ENCODE assay signal across 13 cellular contexts in the genomic region with DNA sequence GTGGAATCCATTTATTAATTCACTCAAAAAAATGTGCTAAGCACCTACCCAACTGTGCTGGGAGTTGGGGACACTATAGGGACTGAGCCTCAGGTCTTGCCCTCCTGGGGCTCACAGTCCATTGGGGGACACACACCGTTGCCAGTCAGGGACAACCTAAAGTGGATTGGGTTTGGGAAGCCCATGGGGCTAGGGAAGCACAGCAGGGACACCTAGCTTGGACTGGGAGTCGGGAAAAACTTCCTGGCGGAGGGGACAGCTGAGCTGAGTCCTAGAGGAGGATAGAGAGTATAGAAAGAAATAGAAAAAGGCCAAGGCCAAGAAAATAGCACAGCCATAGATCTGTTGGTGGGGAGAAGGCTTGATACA. TPM values are rescaled to one million over a fixed set of nuclear protein-coding genes. Genes with fewer than 3 reads are reported as not detected.
DNase-seq lines count a peak whose midpoint lies in the region; ATAC-seq and TF ChIP-seq lines count a peak whose summit lies in the region.
"Had no signal": no experiment of that assay in that cellular context is flagged by ENCODE, and none has a peak within 500 bp of the region (broad histone marks: within the 10 kb centered on the region; RNA-seq: fewer than 3 reads in every experiment).

No MANE protein-coding gene starts in this region.

- H4K20me1 ChIP-seq in smooth muscle cell (ENCODE audit: low read depth), result peaks cover 19% of the 10 kb centered on the region

- no peak for DNase-seq in activated naive CD8-positive, alpha-beta T cell treated with anti-CD3 and anti-CD28 coated beads, Interleukin-2, amount 50 U/mL, for 24 hours
- DNase-seq in T-helper 17 cell, result no peak
- DNase-seq in fibroblast of peridontal ligament (ENCODE audit: extremely low read depth), result peak; percentile 43
- DNase-seq in smooth muscle cell (lab: John Stamatoyannopoulos, UW; ENCODE audit: unreplicated experiment), result peak; percentile 49
- no peak for DNase-seq in NCI-H2029 treated with DMSO at 0.1 percent for 48 hours (lab: John Stamatoyannopoulos, UW)
- DNase-seq in GM13977 (ENCODE audit: low spot score), result no peak
- no peak for DNase-seq in NCI-H2029 (lab: John Stamatoyannopoulos, UW)
- DNase-seq: adrenal gland, KG1, left ventricle myocardium inferior, NCI-H226 had no signal

- H3K9me3 ChIP-seq in T-helper 17 cell (ENCODE audit: control insufficient read depth, low read length, poor library complexity, severe bottlenecking) (no peaks in the 10 kb centered on the region), smooth muscle cell (replicated peaks; ENCODE audit: low read depth) (no peaks in the 10 kb centered on the region)
- H3K9me3 ChIP-seq: adrenal gland, left ventricle myocardium inferior had no signal

- H3K27ac Mint-ChIP-seq in activated naive CD8-positive, alpha-beta T cell, result no peak overlapping the region
- no peak overlapping the region for H3K27ac Mint-ChIP-seq in activated naive CD8-positive, alpha-beta T cell treated with anti-CD3 and anti-CD28 coated beads, Interleukin-2, amount 50 U/mL, for 24 hours
- H3K27ac Mint-ChIP-seq in T-helper 17 cell, result peak overlapping the region; percentile 97
- H3K27ac Mint-ChIP-seq: WTC11 had no signal

- H3K27me3 Mint-ChIP-seq in activated naive CD8-positive, alpha-beta T cell, result no peaks in the 10 kb centered on the region
- peaks cover 27% of the 10 kb centered on the region for H3K27me3 Mint-ChIP-seq in activated naive CD8-positive, alpha-beta T cell treated with anti-CD3 and anti-CD28 coated beads, Interleukin-2, amount 50 U/mL, for 24 hours
- peaks cover 13% of the 10 kb centered on the region for H3K27me3 Mint-ChIP-seq in T-helper 17 cell

- H3K4me1 Mint-ChIP-seq in activated naive CD8-positive, alpha-beta T cell (ENCODE audit: low read depth), result peaks cover 44% of the 10 kb centered on the region
- peaks cover 38% of the 10 kb centered on the region for H3K4me1 Mint-ChIP-seq in activated naive CD8-positive, alpha-beta T cell treated with anti-CD3 and anti-CD28 coated beads, Interleukin-2, amount 50 U/mL, for 24 hours
- peaks cover 56% of the 10 kb centered on the region for H3K4me1 Mint-ChIP-seq in T-helper 17 cell

- no peak overlapping the region for H3K4me3 ChIP-seq in smooth muscle cell
- H3K4me3 ChIP-seq: adrenal gland, left ventricle myocardium inferior had no signal

- no peaks in the 10 kb centered on the region for H3K9me3 Mint-ChIP-seq in activated naive CD8-positive, alpha-beta T cell (ENCODE audit: low read depth)
- H3K9me3 Mint-ChIP-seq in activated naive CD8-positive, alpha-beta T cell treated with anti-CD3 and anti-CD28 coated beads, Interleukin-2, amount 50 U/mL, for 24 hours, result no peaks in the 10 kb centered on the region
- H3K9me3 Mint-ChIP-seq: WTC11 had no signal

- H3K36me3 Mint-ChIP-seq in activated naive CD8-positive, alpha-beta T cell, result peaks cover 7% of the 10 kb centered on the region
- H3K36me3 Mint-ChIP-seq in activated naive CD8-positive, alpha-beta T cell treated with anti-CD3 and anti-CD28 coated beads, Interleukin-2, amount 50 U/mL, for 24 hours (ENCODE audit: low read depth), result peaks cover 16% of the 10 kb centered on the region
- peaks cover 9% of the 10 kb centered on the region for H3K36me3 Mint-ChIP-seq in T-helper 17 cell (ENCODE audit: low read depth)
- H3K36me3 Mint-ChIP-seq: WTC11 had no signal

- WGBS in smooth muscle cell (ENCODE audit: low lambda C conversion rate), result 74% methylated on average over 3 of the region's 3 CpGs

- no peak overlapping the region for H3K27ac ChIP-seq in smooth muscle cell (ENCODE audit: low read depth)
- H3K27ac ChIP-seq: adrenal gland, left ventricle myocardium inferior had no signal

- no peak overlapping the region for H3K9ac ChIP-seq in smooth muscle cell (ENCODE audit: low read depth)

- no peaks in the 10 kb centered on the region for H3K79me2 ChIP-seq in smooth muscle cell (ENCODE audit: low read depth)

- peak overlapping the region; percentile 32 for H3K4me3 Mint-ChIP-seq in activated naive CD8-positive, alpha-beta T cell
- H3K4me3 Mint-ChIP-seq in activated naive CD8-positive, alpha-beta T cell treated with anti-CD3 and anti-CD28 coated beads, Interleukin-2, amount 50 U/mL, for 24 hours, result no peak overlapping the region
- H3K4me3 Mint-ChIP-seq in T-helper 17 cell, result peak overlapping the region; percentile 95

- H2AFZ ChIP-seq in smooth muscle cell (ENCODE audit: low read depth), result no peak overlapping the region

- peaks cover 8% of the 10 kb centered on the region for H3K36me3 ChIP-seq in smooth muscle cell (ENCODE audit: low read depth)
- H3K36me3 ChIP-seq: adrenal gland, left ventricle myocardium inferior had no signal

- in situ Hi-C loops in GM13977 (cut with MboI; ENCODE audit: low pct_unique_long_range_greater_than_20kb, low sequenced_read_pairs, unreplicated experiment), result loop anchor here (5.0 kb wide), 1 partner anchor 34 kb away; no protein-coding TSS in a partner anchor

- no peak for ATAC-seq in activated naive CD8-positive, alpha-beta T cell treated with anti-CD3 and anti-CD28 coated beads, Interleukin-2, amount 50 U/mL, for 24 hours
- no peak for ATAC-seq in T-helper 17 cell
- ATAC-seq: WTC11 had no signal

- H3K27me3 ChIP-seq in smooth muscle cell (ENCODE audit: low read depth), result no peaks in the 10 kb centered on the region

- no peak for TF ChIP-seq CTCF in smooth muscle cell (IDR thresholded peaks at IDR 0.05; ENCODE audit: borderline replicate concordance, insufficient read depth, poor library complexity, severe bottlenecking)
- no peak for TF ChIP-seq CTCF in GM13977 (IDR thresholded peaks at IDR 0.05; ENCODE audit: extremely low read depth, insufficient read depth, missing control alignments)

- peaks cover 4% of the 10 kb centered on the region for H3F3A ChIP-seq in smooth muscle cell (ENCODE audit: low read depth)

- H3K4me2 ChIP-seq in smooth muscle cell, result no peak overlapping the region

- no peaks in the 10 kb centered on the region for H3K4me1 ChIP-seq in smooth muscle cell (ENCODE audit: low read depth)

RNA-seq across cellular contexts. Expression of gene FOSB, which starts 8.5 kb away (rescaled TPM):
- total RNA-seq in T-helper 17 cell, result 1,000 to 10,000 TPM in 1 of 2 donors, 100 to 1,000 TPM in 1; 967 to 2,209 TPM
- 171 and 186 TPM in 2 replicates for total RNA-seq in smooth muscle cell
- 178 and 299 TPM in 2 replicates for polyA plus RNA-seq in smooth muscle cell

RNA-seq across cellular contexts. Expression of gene RTN2, which starts 20.5 kb away (rescaled TPM):
- 1 to 10 TPM; 2.3 to 6.2 TPM for total RNA-seq in T-helper 17 cell
- total RNA-seq in smooth muscle cell, result 6.3 and 20.5 TPM in 2 replicates
- 24.4 and 28.0 TPM in 2 replicates for polyA plus RNA-seq in smooth muscle cell

RNA-seq across cellular contexts. Expression of gene PPM1N, which starts 21.9 kb away (rescaled TPM):
- total RNA-seq in T-helper 17 cell (1 to 10 TPM; 3.8 to 8.5 TPM), smooth muscle cell (0.58 TPM in 1 of 2 replicates, not detected in the other)
- 0.16 and 1.3 TPM in 2 replicates for polyA plus RNA-seq in smooth muscle cell

RNA-seq across cellular contexts. Expression of gene VASP, which starts 30.9 kb away (rescaled TPM):
- 100 to 1,000 TPM in 1 of 2 donors, 10 to 100 TPM in 1; 99.7 to 101 TPM for total RNA-seq in T-helper 17 cell
- total RNA-seq in smooth muscle cell, result 75.8 and 83.8 TPM in 2 replicates
- polyA plus RNA-seq in smooth muscle cell, result 73.6 and 107 TPM in 2 replicates

RNA-seq across cellular contexts. Expression of gene ERCC1, which starts 52.6 kb away (rescaled TPM):
- total RNA-seq in T-helper 17 cell, result 10 to 100 TPM; 28.4 to 36.2 TPM
- total RNA-seq in smooth muscle cell, result 60.8 and 72.6 TPM in 2 replicates
- 81.5 and 90.4 TPM in 2 replicates for polyA plus RNA-seq in smooth muscle cell

Comparison
In these comparisons a context has a peak if more than half of its experiments do, and no peak if none do; other contexts are left out.
1. DNase-seq: peak in fibroblast of peridontal ligament (single experiment) and smooth muscle cell (single experiment); none in activated naive CD8-positive, alpha-beta T cell treated with anti-CD3 and anti-CD28 coated beads, Interleukin-2, amount 50 U/mL, for 24 hours (single experiment), T-helper 17 cell (0 of 3), NCI-H2029 treated with DMSO at 0.1 percent for 48 hours (single experiment), GM13977 (single experiment) and NCI-H2029 (single experiment).